In the genomic region with DNA sequence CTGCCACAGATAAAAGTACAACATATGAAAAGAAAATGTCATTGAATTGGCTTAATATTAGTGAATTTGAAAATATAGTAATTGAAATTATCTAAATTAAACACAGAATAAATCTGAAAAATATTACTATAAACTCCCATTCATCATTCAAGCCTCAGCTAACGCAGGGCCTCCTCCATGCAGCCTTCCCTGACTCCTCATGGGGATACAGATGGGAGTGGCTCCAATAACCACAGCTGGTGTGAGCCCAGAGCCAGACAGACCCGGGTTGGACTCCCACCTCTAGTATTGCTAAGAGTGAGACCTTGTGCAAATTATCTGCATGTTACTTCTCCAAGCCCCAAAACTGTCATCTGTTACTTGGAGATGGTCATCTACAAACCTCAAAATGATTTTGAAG, we compare ENCODE assay signal across 33 cellular contexts. TPM values are rescaled to one million over a fixed set of nuclear protein-coding genes. Genes with fewer than 3 reads are reported as not detected.
"Had no signal": no experiment of that assay in that cellular context is flagged by ENCODE, and none has a peak within 500 bp of the region (broad histone marks: within the 10 kb centered on the region; RNA-seq: fewer than 3 reads in every experiment).

No MANE protein-coding gene starts in this region.

- DNase-seq: activated effector memory CD4-positive, alpha-beta T cell treated with anti-CD3 and anti-CD28 coated beads, Interleukin-2, amount 50 U/mL, for 16 hours; activated effector memory CD4-positive, alpha-beta T cell treated with Interleukin-2 at 50 U/mL for 16 hours; activated gamma-delta T cell; activated gamma-delta T cell treated with Interleukin-2 at 50 U/mL for 16 hours; activated naive CD4-positive, alpha-beta T cell; activated naive CD4-positive, alpha-beta T cell treated with anti-CD3 and anti-CD28 coated beads for 36 hours; activated naive CD4-positive, alpha-beta T cell treated with anti-CD3 and anti-CD28 coated beads, Interleukin-2, amount 10 ng/mL, durations not matched to agents 7 days and 5 days; activated naive CD4-positive, alpha-beta T cell treated with anti-CD3 and anti-CD28 coated beads, Interleukin-2, amount 50 U/mL, for 16 hours; activated naive CD4-positive, alpha-beta T cell treated with Interleukin-2 at 50 U/mL for 16 hours; activated naive CD8-positive, alpha-beta T cell treated with anti-CD3 and anti-CD28 coated beads for 36 hours; activated naive CD8-positive, alpha-beta T cell treated with anti-CD3 and anti-CD28 coated beads, Interleukin-2, amount 10 ng/mL, durations not matched to agents 7 days and 5 days; activated naive CD8-positive, alpha-beta T cell treated with anti-CD3 and anti-CD28 coated beads, Interleukin-2, amount 50 U/mL, for 24 hours; activated T-cell treated with anti-CD3 and anti-CD28 coated beads, Interleukin-2, amount 50 U/mL, for 24 hours; activated T-cell treated with anti-CD3 and anti-CD28 coated beads, Interleukin-2, amount 50 U/mL, for 4 hours; activated T-cell treated with anti-CD3 and anti-CD28 coated beads, Interleukin-2, amount 50 U/mL, for 48 hours; activated T-cell treated with anti-CD3 and anti-CD28 coated beads, Interleukin-2, amount 50 U/mL, for 72 hours; amniotic stem cell; amygdala; anterior cingulate cortex; aorta; body of pancreas; brain microvascular endothelial cell; caudate nucleus; central memory CD4-positive, alpha-beta T cell; cerebellar nuclear complex had no signal

- H3K27me3 ChIP-seq: ascending aorta, body of pancreas, brain microvascular endothelial cell, cardiac muscle cell had no signal

- H3K4me1 ChIP-seq: adrenal gland, ascending aorta, body of pancreas, breast epithelium had no signal

- H3K36me3 ChIP-seq: adrenal gland, ascending aorta, brain microvascular endothelial cell, breast epithelium, cardiac muscle cell had no signal

- H3K27ac ChIP-seq: adrenal gland, ascending aorta, body of pancreas, brain microvascular endothelial cell, breast epithelium, cardiac muscle cell had no signal

- ATAC-seq: activated naive CD4-positive, alpha-beta T cell treated with anti-CD3 and anti-CD28 coated beads, Interleukin-2, amount 50 U/mL, for 72 hours; activated naive CD8-positive, alpha-beta T cell treated with anti-CD3 and anti-CD28 coated beads, Interleukin-2, amount 50 U/mL, for 24 hours; activated T-cell treated with anti-CD3 and anti-CD28 coated beads, Interleukin-2, amount 50 U/mL, for 4 hours; activated T-cell treated with anti-CD3 and anti-CD28 coated beads, Interleukin-2, amount 50 U/mL, for 72 hours; activated T-helper 17 cell treated with anti-CD3 and anti-CD28 coated beads, Interleukin-2, amount 50 U/mL, for 72 hours; body of pancreas had no signal

- H3K4me3 ChIP-seq: adrenal gland, ascending aorta, body of pancreas, breast epithelium, cardiac muscle cell had no signal

- FAIRE-seq: astrocyte, bronchial epithelial cell had no signal

- H3K9me3 ChIP-seq: adrenal gland, ascending aorta, body of pancreas had no signal

RNA-seq across cellular contexts. Expression of a gene that starts 44.9 kb away (rescaled TPM):
- total RNA-seq: bronchial epithelial cell had no signal
- polyA plus RNA-seq: cardiac muscle cell had no signal
